Comparison of ENCODE assay signal across 13 cellular contexts in genomic region chr17:80747469-80747868, GRCh38.
"Had no signal": no experiment of that assay in that cellular context is flagged by ENCODE, and none has a peak within 500 bp of the region (broad histone marks: within the 10 kb centered on the region; RNA-seq: fewer than 3 reads in every experiment).

No MANE protein-coding gene starts in this region.

- H3K27ac ChIP-seq: gastroesophageal sphincter, left ventricle myocardium inferior, tibial nerve had no signal

- H3K36me3 ChIP-seq: left ventricle myocardium inferior, tibial nerve had no signal

- H3K9me3 ChIP-seq: gastroesophageal sphincter, left ventricle myocardium inferior, tibial nerve had no signal

- H3K4me3 Mint-ChIP-seq: activated naive CD8-positive, alpha-beta T cell treated with anti-CD3 and anti-CD28 coated beads, Interleukin-2, amount 50 U/mL, for 24 hours; memory B cell; nephron; WTC11 had no signal

- H3K27me3 Mint-ChIP-seq: activated naive CD8-positive, alpha-beta T cell treated with anti-CD3 and anti-CD28 coated beads, Interleukin-2, amount 50 U/mL, for 24 hours; memory B cell had no signal

- ATAC-seq: activated naive CD8-positive, alpha-beta T cell treated with anti-CD3 and anti-CD28 coated beads, Interleukin-2, amount 50 U/mL, for 24 hours; gastroesophageal sphincter; WTC11 had no signal

- H3K27me3 ChIP-seq: gastroesophageal sphincter, tibial nerve had no signal

- H3K9me3 Mint-ChIP-seq: activated T-helper 2 cell treated with anti-CD3 and anti-CD28 coated beads, Interferon-gamma antibody, Interleukin-2, Interleukin-4, amounts not matched to agents 10 μg/mL and 5 μg/mL and 100 μg/mL, durations not matched to agents 14 hours and 24 hours and 36 hours; memory B cell; nephron had no signal

- DNase-seq: activated CD4-positive, alpha-beta T cell treated with anti-CD3 and anti-CD28 coated beads, Interleukin-2, amount 50 U/mL, for 4 hours; activated CD8-positive, alpha-beta memory T cell treated with anti-CD3 and anti-CD28 coated beads, Interleukin-2, amount 50 U/mL, for 4 hours; activated naive CD8-positive, alpha-beta T cell treated with anti-CD3 and anti-CD28 coated beads, Interleukin-2, amount 50 U/mL, for 24 hours; left ventricle myocardium inferior; stimulated activated CD4-positive, alpha-beta T cell treated with anti-CD3 and anti-CD28 coated beads, Interleukin-4, amount 100 ng/mL, for 1 hour had no signal

- H3K4me3 ChIP-seq: gastroesophageal sphincter, left ventricle myocardium inferior, tibial nerve had no signal

- H3K27ac Mint-ChIP-seq: activated naive CD8-positive, alpha-beta T cell treated with anti-CD3 and anti-CD28 coated beads, Interleukin-2, amount 50 U/mL, for 24 hours; activated T-helper 2 cell treated with anti-CD3 and anti-CD28 coated beads, Interferon-gamma antibody, Interleukin-2, Interleukin-4, amounts not matched to agents 10 μg/mL and 5 μg/mL and 100 μg/mL, durations not matched to agents 14 hours and 24 hours and 36 hours; memory B cell; nephron; WTC11 had no signal

- FAIRE-seq: astrocyte, keratinocyte had no signal
